8 cellular contexts compared by ENCODE assay signal in genomic region chr5:43483210-43484048, GRCh38. TPM values are rescaled to one million over a fixed set of nuclear protein-coding genes. Genes with fewer than 3 reads are reported as not detected.
A peak's percentile ranks its signal among the peaks of the same experiment; 100 is the strongest.
DNase-seq lines count a peak whose midpoint lies in the region; ATAC-seq, FAIRE-seq and TF ChIP-seq lines count a peak whose summit lies in the region.

TMEM267 (minus strand) TSS chr5:43483865; CDS start chr5:43453969, 29,896 bp downstream.

- H3K4me1 Mint-ChIP-seq in T-helper 1 cell treated with Interleukin-12 subunit alpha and Interleukin-12 subunit beta and Interleukin-4 antibody, amounts not matched to agents 30 μg/mL and 1 μg/mL, for 36 hours (ENCODE audit: low read depth) = peaks cover 31% of the 10 kb centered on the region

- peaks cover 7% of the 10 kb centered on the region for H3K36me3 Mint-ChIP-seq in T-helper 1 cell treated with Interleukin-12 subunit alpha and Interleukin-12 subunit beta and Interleukin-4 antibody, amounts not matched to agents 30 μg/mL and 1 μg/mL, for 36 hours (ENCODE audit: low read depth)

- TF ChIP-seq POLR2A in prostate gland (IDR thresholded peaks at IDR 0.05) = peak; percentile 76

- H3K4me1 ChIP-seq in prostate gland (replicated peaks) = no peaks in the 10 kb centered on the region

- no peak for TF ChIP-seq CTCF in GM13976 (IDR thresholded peaks at IDR 0.05; ENCODE audit: borderline replicate concordance, control extremely low read depth, extremely low read depth, insufficient read depth, missing control alignments)
- no peak for TF ChIP-seq CTCF in prostate gland (IDR thresholded peaks at IDR 0.05)

- peak within 1 kb of the TSS; percentile 76 to 93 for H3K4me3 ChIP-seq in prostate gland

- peak; percentile 91 for ATAC-seq in HG02852 (IDR thresholded peaks at IDR 0.05; ENCODE audit: unreplicated experiment)
- ATAC-seq in left cardiac atrium = peak; percentile 98 to 99

- no peaks in the 10 kb centered on the region for H3K9me3 ChIP-seq in prostate gland

- no peaks in the 10 kb centered on the region for H3K27me3 Mint-ChIP-seq in T-helper 1 cell treated with Interleukin-12 subunit alpha and Interleukin-12 subunit beta and Interleukin-4 antibody, amounts not matched to agents 30 μg/mL and 1 μg/mL, for 36 hours (ENCODE audit: low read depth)

- H3K9me3 Mint-ChIP-seq in T-helper 1 cell treated with Interleukin-12 subunit alpha and Interleukin-12 subunit beta and Interleukin-4 antibody, amounts not matched to agents 30 μg/mL and 1 μg/mL, for 36 hours = no peaks in the 10 kb centered on the region

- WGBS in prostate gland = under 1% methylated on average over 62 of the region's 62 CpGs

- intact Hi-C loops in left cardiac atrium (cut with DNase I) (loop anchor here in 1 of 2 donors (10.0 kb wide), 1 partner anchor 169 kb away; the partner anchor contains the start of gene HMGCS1), prostate gland (cut with DNase I) (loop anchor here (5.0 to 10.0 kb wide), 4 partner anchors 34 to 376 kb away; partner anchors contain the start of genes C5orf34 and HMGCS1)

- in situ Hi-C loops in GM13976 (cut with MboI; ENCODE audit: low sequenced_read_pairs, unreplicated experiment) = no loop called here

- peak; percentile 95 for FAIRE-seq in urothelium cell line (lab: Jason Lieb, UNC)

- peak within 1 kb of the TSS; percentile 95 to 96 for H3K27ac ChIP-seq in prostate gland

- DNase-seq in GM13976 (ENCODE audit: low spot score) (peak; percentile 92), NCI-H146 (lab: John Stamatoyannopoulos, UW) (peak; percentile 94), amniotic stem cell (lab: John Stamatoyannopoulos, UW) (peak; percentile 80), left cardiac atrium (peak; percentile 95), prostate gland (ENCODE audit: low spot score) (peak; percentile 92), urothelium cell line (ENCODE audit: low spot score) (peak; percentile 95)

- no peaks in the 10 kb centered on the region for H3K36me3 ChIP-seq in prostate gland

- H3K27ac Mint-ChIP-seq in T-helper 1 cell treated with Interleukin-12 subunit alpha and Interleukin-12 subunit beta and Interleukin-4 antibody, amounts not matched to agents 30 μg/mL and 1 μg/mL, for 36 hours = peak within 1 kb of the TSS; percentile 100

- no peaks in the 10 kb centered on the region for H3K27me3 ChIP-seq in prostate gland (replicated peaks; ENCODE audit: insufficient read depth)

- peak within 1 kb of the TSS; percentile 95 for H3K4me3 Mint-ChIP-seq in T-helper 1 cell treated with Interleukin-12 subunit alpha and Interleukin-12 subunit beta and Interleukin-4 antibody, amounts not matched to agents 30 μg/mL and 1 μg/mL, for 36 hours

RNA-seq across cellular contexts. Expression of gene TMEM267, which starts in this region (rescaled TPM):
- total RNA-seq in left cardiac atrium = 1 to 10 TPM; 8.0 to 9.9 TPM
- total RNA-seq in prostate gland = 10 to 100 TPM; 11.8 to 14.9 TPM

Comparison
In these comparisons a context has a peak if more than half of its experiments do, and no peak if none do; other contexts are left out.
1. Peak in every context shown above with its lines: DNase-seq, ATAC-seq, H3K4me3 ChIP-seq and H3K27ac ChIP-seq.